16 cellular contexts compared by ENCODE assay signal in the genomic region with DNA sequence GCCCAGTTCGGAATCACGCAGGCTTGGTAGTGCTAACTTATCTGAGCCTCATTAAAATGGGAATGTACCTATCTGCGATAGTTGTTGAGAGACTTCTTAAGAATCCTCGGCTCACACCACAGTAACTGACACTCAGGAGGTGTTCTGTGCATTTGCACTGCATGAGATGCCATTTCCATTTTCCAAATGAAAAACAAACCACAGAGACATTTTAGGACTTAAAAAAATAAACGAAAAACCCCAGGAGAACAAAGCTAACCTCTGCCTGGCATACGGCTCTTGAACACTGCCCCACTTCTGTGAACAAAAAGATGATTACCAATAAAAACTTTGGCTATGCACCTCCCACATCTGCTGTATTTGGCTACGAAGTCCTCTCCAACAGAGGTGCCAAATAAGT.
A peak's percentile ranks its signal among the peaks of the same experiment; 100 is the strongest.
DNase-seq lines count a peak whose midpoint lies in the region; ATAC-seq and TF ChIP-seq lines count a peak whose summit lies in the region.
"Had no signal": no experiment of that assay in that cellular context is flagged by ENCODE, and none has a peak within 500 bp of the region (broad histone marks: within the 10 kb centered on the region; RNA-seq: fewer than 3 reads in every experiment).

No MANE protein-coding gene starts in this region.

- no peaks in the 10 kb centered on the region for H3K9me3 ChIP-seq in HEK293 (ENCODE audit: control insufficient read depth, insufficient read depth, low read depth, low read length)

- peaks cover 7% of the 10 kb centered on the region for H3K4me1 ChIP-seq in HEK293 (ENCODE audit: control insufficient read depth, insufficient read depth, low read length)

- CTCF ChIA-PET in HEK293 (lab: Yijun Ruan, JAX), result no interaction called here

- H3K36me3 ChIP-seq in HEK293 (ENCODE audit: control insufficient read depth in 2 of 2, insufficient read depth in 1 of 2, low read length in 2 of 2), result no peaks in the 10 kb centered on the region; a peak in 1 of 3 replicates

- H3K4me3 ChIP-seq in HEK293 (ENCODE audit: low read depth, low read length), result no peak overlapping the region
- H3K4me3 ChIP-seq: GM12878 had no signal

- no peak for TF ChIP-seq CTCF in HEK293 (tag by site-specific recombination; IDR thresholded peaks at IDR 0.05)

- no peak for ATAC-seq in GM18498 (IDR thresholded peaks at IDR 0.05; ENCODE audit: unreplicated experiment)
- ATAC-seq: GM12878, HCT116 had no signal

- DNase-seq in NCI-H446 treated with DMSO at 0.1 percent for 48 hours (lab: John Stamatoyannopoulos, UW), result peak; percentile 22
- DNase-seq in fibroblast of peridontal ligament (ENCODE audit: extremely low read depth), result peak; percentile 18
- no peak for DNase-seq in hepatic stellate cell (ENCODE audit: low spot score)
- DNase-seq in caudate nucleus (lab: John Stamatoyannopoulos, UW), result no peak
- DNase-seq: C1 segment of cervical spinal cord; Calu3; CD4-positive, alpha-beta memory T cell; COR-L47; DMS79; EL; GDM1; H7 had no signal

- POLR2A ChIA-PET in HEK293 (lab: Yijun Ruan, JAX), result no interaction called here

- H3K27ac ChIP-seq in HEK293 (ENCODE audit: extremely low read depth, low read depth, low read length), result no peak overlapping the region
- H3K27ac ChIP-seq in caudate nucleus (ENCODE audit: low read depth, low read length), result no peak overlapping the region

TF ChIP-seq in HEK293, 187 proteins besides CTCF, POLR2A, EP300 and RAD21 (continues in another document):
- TF ChIP-seq, protein P1, sequence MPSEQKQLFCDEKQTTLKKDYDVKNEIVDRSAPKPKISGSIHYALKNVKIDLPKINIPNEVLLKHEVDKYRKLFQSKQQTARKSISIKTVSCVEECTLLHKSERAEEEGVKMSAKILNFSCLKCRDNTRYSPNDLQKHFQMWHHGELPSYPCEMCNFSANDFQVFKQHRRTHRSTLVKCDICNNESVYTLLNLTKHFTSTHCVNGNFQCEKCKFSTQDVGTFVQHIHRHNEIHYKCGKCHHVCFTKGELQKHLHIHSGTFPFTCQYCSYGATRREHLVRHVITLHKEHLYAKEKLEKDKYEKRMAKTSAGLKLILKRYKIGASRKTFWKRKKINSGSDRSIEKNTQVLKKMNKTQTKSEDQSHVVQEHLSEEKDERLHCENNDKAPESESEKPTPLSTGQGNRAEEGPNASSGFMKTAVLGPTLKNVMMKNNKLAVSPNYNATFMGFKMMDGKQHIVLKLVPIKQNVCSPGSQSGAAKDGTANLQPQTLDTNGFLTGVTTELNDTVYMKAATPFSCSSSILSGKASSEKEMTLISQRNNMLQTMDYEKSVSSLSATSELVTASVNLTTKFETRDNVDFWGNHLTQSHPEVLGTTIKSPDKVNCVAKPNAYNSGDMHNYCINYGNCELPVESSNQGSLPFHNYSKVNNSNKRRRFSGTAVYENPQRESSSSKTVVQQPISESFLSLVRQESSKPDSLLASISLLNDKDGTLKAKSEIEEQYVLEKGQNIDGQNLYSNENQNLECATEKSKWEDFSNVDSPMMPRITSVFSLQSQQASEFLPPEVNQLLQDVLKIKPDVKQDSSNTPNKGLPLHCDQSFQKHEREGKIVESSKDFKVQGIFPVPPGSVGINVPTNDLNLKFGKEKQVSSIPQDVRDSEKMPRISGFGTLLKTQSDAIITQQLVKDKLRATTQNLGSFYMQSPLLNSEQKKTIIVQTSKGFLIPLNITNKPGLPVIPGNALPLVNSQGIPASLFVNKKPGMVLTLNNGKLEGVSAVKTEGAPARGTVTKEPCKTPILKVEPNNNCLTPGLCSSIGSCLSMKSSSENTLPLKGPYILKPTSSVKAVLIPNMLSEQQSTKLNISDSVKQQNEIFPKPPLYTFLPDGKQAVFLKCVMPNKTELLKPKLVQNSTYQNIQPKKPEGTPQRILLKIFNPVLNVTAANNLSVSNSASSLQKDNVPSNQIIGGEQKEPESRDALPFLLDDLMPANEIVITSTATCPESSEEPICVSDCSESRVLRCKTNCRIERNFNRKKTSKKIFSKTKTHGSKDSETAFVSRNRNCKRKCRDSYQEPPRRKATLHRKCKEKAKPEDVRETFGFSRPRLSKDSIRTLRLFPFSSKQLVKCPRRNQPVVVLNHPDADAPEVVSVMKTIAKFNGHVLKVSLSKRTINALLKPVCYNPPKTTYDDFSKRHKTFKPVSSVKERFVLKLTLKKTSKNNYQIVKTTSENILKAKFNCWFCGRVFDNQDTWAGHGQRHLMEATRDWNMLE (tag by site-specific recombination; conservative IDR thresholded peaks at IDR 0.05; ENCODE audit: low read depth), result no peak
- TF ChIP-seq, protein P2, sequence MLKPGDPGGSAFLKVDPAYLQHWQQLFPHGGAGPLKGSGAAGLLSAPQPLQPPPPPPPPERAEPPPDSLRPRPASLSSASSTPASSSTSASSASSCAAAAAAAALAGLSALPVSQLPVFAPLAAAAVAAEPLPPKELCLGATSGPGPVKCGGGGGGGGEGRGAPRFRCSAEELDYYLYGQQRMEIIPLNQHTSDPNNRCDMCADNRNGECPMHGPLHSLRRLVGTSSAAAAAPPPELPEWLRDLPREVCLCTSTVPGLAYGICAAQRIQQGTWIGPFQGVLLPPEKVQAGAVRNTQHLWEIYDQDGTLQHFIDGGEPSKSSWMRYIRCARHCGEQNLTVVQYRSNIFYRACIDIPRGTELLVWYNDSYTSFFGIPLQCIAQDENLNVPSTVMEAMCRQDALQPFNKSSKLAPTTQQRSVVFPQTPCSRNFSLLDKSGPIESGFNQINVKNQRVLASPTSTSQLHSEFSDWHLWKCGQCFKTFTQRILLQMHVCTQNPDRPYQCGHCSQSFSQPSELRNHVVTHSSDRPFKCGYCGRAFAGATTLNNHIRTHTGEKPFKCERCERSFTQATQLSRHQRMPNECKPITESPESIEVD (tag by site-specific recombination; IDR thresholded peaks at IDR 0.05), result peak; percentile 45; the same call in 1 of the 2 replicates
- no peak for TF ChIP-seq ZNF777 (tag by site-specific recombination; IDR thresholded peaks at IDR 0.05; ENCODE audit: borderline replicate concordance)
- TF ChIP-seq, protein P3, sequence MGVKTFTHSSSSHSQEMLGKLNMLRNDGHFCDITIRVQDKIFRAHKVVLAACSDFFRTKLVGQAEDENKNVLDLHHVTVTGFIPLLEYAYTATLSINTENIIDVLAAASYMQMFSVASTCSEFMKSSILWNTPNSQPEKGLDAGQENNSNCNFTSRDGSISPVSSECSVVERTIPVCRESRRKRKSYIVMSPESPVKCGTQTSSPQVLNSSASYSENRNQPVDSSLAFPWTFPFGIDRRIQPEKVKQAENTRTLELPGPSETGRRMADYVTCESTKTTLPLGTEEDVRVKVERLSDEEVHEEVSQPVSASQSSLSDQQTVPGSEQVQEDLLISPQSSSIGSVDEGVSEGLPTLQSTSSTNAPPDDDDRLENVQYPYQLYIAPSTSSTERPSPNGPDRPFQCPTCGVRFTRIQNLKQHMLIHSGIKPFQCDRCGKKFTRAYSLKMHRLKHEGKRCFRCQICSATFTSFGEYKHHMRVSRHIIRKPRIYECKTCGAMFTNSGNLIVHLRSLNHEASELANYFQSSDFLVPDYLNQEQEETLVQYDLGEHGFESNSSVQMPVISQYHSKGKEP (tag by site-specific recombination; IDR thresholded peaks at IDR 0.05), result 0 out of 2 replicates have a peak, but pooled peaks have one; percentile 52
- TF ChIP-seq GLIS1 (tag by site-specific recombination; IDR thresholded peaks at IDR 0.05), result 0 out of 2 replicates have a peak, but pooled peaks have one; percentile 25
- no peak for TF ChIP-seq KLF16 (tag by site-specific recombination; IDR thresholded peaks at IDR 0.05)
- no peak for TF ChIP-seq ZFP41 (tag by site-specific recombination; IDR thresholded peaks at IDR 0.05; ENCODE audit: borderline replicate concordance)
- no peak for TF ChIP-seq ZNF391 (tag by site-specific recombination; IDR thresholded peaks at IDR 0.05; ENCODE audit: borderline replicate concordance, low read depth)
- TF ChIP-seq MYNN (tag by site-specific recombination; IDR thresholded peaks at IDR 0.05; ENCODE audit: borderline replicate concordance), result no peak
- TF ChIP-seq REPIN1 (tag by site-specific recombination; IDR thresholded peaks at IDR 0.05; ENCODE audit: low read depth), result no peak
- TF ChIP-seq ZIC2 (tag by site-specific recombination; IDR thresholded peaks at IDR 0.05), result peak; percentile 53; the same call in 1 of the 2 replicates
- no peak for TF ChIP-seq ZBTB48 (tag by site-specific recombination; IDR thresholded peaks at IDR 0.05)
- no peak for TF ChIP-seq ZBTB7A (tag by site-specific recombination; IDR thresholded peaks at IDR 0.05; ENCODE audit: low read depth)
- TF ChIP-seq ZNF37A (tag by site-specific recombination; IDR thresholded peaks at IDR 0.05), result no peak
- TF ChIP-seq, protein P4, sequence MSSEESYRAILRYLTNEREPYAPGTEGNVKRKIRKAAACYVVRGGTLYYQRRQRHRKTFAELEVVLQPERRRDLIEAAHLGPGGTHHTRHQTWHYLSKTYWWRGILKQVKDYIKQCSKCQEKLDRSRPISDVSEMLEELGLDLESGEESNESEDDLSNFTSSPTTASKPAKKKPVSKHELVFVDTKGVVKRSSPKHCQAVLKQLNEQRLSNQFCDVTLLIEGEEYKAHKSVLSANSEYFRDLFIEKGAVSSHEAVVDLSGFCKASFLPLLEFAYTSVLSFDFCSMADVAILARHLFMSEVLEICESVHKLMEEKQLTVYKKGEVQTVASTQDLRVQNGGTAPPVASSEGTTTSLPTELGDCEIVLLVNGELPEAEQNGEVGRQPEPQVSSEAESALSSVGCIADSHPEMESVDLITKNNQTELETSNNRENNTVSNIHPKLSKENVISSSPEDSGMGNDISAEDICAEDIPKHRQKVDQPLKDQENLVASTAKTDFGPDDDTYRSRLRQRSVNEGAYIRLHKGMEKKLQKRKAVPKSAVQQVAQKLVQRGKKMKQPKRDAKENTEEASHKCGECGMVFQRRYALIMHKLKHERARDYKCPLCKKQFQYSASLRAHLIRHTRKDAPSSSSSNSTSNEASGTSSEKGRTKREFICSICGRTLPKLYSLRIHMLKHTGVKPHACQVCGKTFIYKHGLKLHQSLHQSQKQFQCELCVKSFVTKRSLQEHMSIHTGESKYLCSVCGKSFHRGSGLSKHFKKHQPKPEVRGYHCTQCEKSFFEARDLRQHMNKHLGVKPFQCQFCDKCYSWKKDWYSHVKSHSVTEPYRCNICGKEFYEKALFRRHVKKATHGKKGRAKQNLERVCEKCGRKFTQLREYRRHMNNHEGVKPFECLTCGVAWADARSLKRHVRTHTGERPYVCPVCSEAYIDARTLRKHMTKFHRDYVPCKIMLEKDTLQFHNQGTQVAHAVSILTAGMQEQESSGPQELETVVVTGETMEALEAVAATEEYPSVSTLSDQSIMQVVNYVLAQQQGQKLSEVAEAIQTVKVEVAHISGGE (tag by site-specific recombination; conservative IDR thresholded peaks at IDR 0.05; ENCODE audit: low read depth), result no peak
- peak; percentile 46; the same call in 1 of the 2 replicates for TF ChIP-seq FEZF1 (tag by site-specific recombination; IDR thresholded peaks at IDR 0.05)
- TF ChIP-seq ZNF670 (tag by site-specific recombination; IDR thresholded peaks at IDR 0.05; ENCODE audit: low read depth), result no peak

Comparison
In these comparisons a context has a peak if more than half of its experiments do, and no peak if none do; other contexts are left out.
1. DNase-seq: peak in NCI-H446 treated with DMSO at 0.1 percent for 48 hours (single experiment) and fibroblast of peridontal ligament (single experiment); none in hepatic stellate cell (single experiment) and caudate nucleus (0 of 61).